Comparison of ENCODE assay signal across 9 cellular contexts in the genomic region with DNA sequence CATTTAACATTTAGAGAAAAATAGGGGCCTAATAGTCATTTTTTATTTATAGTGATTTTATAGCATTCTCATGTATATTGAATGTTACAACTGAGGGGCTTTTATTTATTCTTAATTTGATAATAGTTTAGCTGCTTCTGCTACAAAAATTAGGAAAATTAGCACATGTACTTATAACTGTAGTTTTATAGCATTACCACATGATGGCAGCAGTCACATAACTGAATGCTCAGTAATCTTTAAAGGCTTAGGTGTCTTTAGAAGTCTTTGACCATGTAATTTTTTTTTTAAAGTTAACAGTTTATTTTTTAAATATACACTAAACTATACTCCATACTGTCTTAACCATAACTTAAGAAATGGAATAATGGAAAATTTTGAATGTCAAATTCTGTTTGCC.
A peak's percentile ranks its signal among the peaks of the same experiment; 100 is the strongest.
DNase-seq lines count a peak whose midpoint lies in the region; ATAC-seq and TF ChIP-seq lines count a peak whose summit lies in the region.
"Had no signal": no experiment of that assay in that cellular context is flagged by ENCODE, and none has a peak within 500 bp of the region (broad histone marks: within the 10 kb centered on the region; RNA-seq: fewer than 3 reads in every experiment).

No MANE protein-coding gene starts in this region.

- TF ChIP-seq CTCF in GM10248 (IDR thresholded peaks at IDR 0.05; ENCODE audit: control extremely low read depth, extremely low read depth, low read depth, missing control alignments) (peak; percentile 28), coronary artery (IDR thresholded peaks at IDR 0.05) (peak; percentile 33), neural crest cell (conservative IDR thresholded peaks at IDR 0.05) (peak; percentile 82)

- no peaks in the 10 kb centered on the region for H3K4me1 Mint-ChIP-seq in neural crest cell

- POLR2A ChIA-PET in GM10248 (lab: Yijun Ruan, JAX): no interaction called here

- H3K27ac Mint-ChIP-seq in neural crest cell (ENCODE audit: unreplicated experiment): no peak overlapping the region
- H3K27ac Mint-ChIP-seq: dendritic cell treated with granulocyte-macrophage colony-stimulating factor and Interleukin-4, amounts not matched to agents 40 ng/mL and 50 ng/mL, for 4 days had no signal

- H3K4me3 ChIP-seq in coronary artery: no peak overlapping the region

- H3K27me3 Mint-ChIP-seq in neural crest cell (ENCODE audit: low read depth): no peaks in the 10 kb centered on the region
- H3K27me3 Mint-ChIP-seq: dendritic cell treated with granulocyte-macrophage colony-stimulating factor and Interleukin-4, amounts not matched to agents 40 ng/mL and 50 ng/mL, for 4 days had no signal

- DNase-seq in ACHN (peak; percentile 27), GM10248 (ENCODE audit: extremely low spot score) (peak; percentile 13), NCI-H460 (ENCODE audit: extremely low read depth, low read depth) (peak; percentile 9), coronary artery (ENCODE audit: low spot score) (no peak), neural crest cell (ENCODE audit: low read depth, low spot score) (peak; percentile 9), C1 segment of cervical spinal cord (lab: John Stamatoyannopoulos, UW) (no peak)

- CTCF ChIA-PET in GM10248 (lab: Yijun Ruan, JAX): interaction anchor here (1.6 kb wide), 1 partner anchor 11 kb away, joined by 6 read pairs; no protein-coding TSS in a partner anchor

- no peak for ATAC-seq in HG03097 (IDR thresholded peaks at IDR 0.05; ENCODE audit: low FRiP score, unreplicated experiment)
- ATAC-seq in HG02884 (IDR thresholded peaks at IDR 0.05; ENCODE audit: unreplicated experiment): no peak

- H3K36me3 Mint-ChIP-seq in neural crest cell (ENCODE audit: low read depth): peaks cover 8% of the 10 kb centered on the region

- no peaks in the 10 kb centered on the region for H3K9me3 Mint-ChIP-seq in neural crest cell
- H3K9me3 Mint-ChIP-seq: dendritic cell treated with granulocyte-macrophage colony-stimulating factor and Interleukin-4, amounts not matched to agents 40 ng/mL and 50 ng/mL, for 4 days had no signal

- H3K27ac ChIP-seq in coronary artery: no peak overlapping the region

- in situ Hi-C loops in ACHN (cut with HindIII; ENCODE audit: low pct_ligation_motif_present, low pct_unique_long_range_greater_than_20kb, low sequenced_read_pairs): no loop called here

- no peak overlapping the region for H3K4me3 Mint-ChIP-seq in neural crest cell
- H3K4me3 Mint-ChIP-seq: dendritic cell treated with granulocyte-macrophage colony-stimulating factor and Interleukin-4, amounts not matched to agents 40 ng/mL and 50 ng/mL, for 4 days had no signal

Comparison
In these comparisons a context has a peak if more than half of its experiments do, and no peak if none do; other contexts are left out.
1. DNase-seq: peak in ACHN (single experiment), GM10248 (single experiment), NCI-H460 (single experiment) and neural crest cell (single experiment); none in coronary artery (single experiment) and C1 segment of cervical spinal cord (0 of 14).
2. CTCF ChIP-seq: peak in every context shown above with its lines; median percentile 82 in neural crest cell; 33 in coronary artery; 28 in GM10248.